Comparison of ENCODE assay signal across 8 cellular contexts in genomic region chr19:42220751-42221097, GRCh38. TPM values are rescaled to one million over a fixed set of nuclear protein-coding genes. Genes with fewer than 3 reads are reported as not detected.
A peak's percentile ranks its signal among the peaks of the same experiment; 100 is the strongest.
DNase-seq lines count a peak whose midpoint lies in the region; ATAC-seq and TF ChIP-seq lines count a peak whose summit lies in the region.

No MANE protein-coding gene starts in this region.

- H3K27ac ChIP-seq in MM.1S (ENCODE audit: low read length) = no peak overlapping the region

- H3K4me1 ChIP-seq in MM.1S (ENCODE audit: low read length) = peaks cover 11% of the 10 kb centered on the region

- H3K27me3 ChIP-seq in MM.1S (replicated peaks; ENCODE audit: insufficient read depth, low read length) = no peaks in the 10 kb centered on the region

- no peaks in the 10 kb centered on the region; the same call in 1 of the 2 replicates for H3K36me3 ChIP-seq in MM.1S (replicated peaks; ENCODE audit: insufficient read depth, low read length)

- H2AFZ ChIP-seq in MM.1S (ENCODE audit: low read length) = peak overlapping the region; percentile 75

- peak overlapping the region; percentile 85 for H3K9ac ChIP-seq in MM.1S (ENCODE audit: low read length)

- H3K4me3 Mint-ChIP-seq in effector memory CD8-positive, alpha-beta T cell = peak overlapping the region; percentile 92 to 94
- H3K4me3 Mint-ChIP-seq in natural killer cell treated with Interleukin-12 subunit alpha and Interleukin-12 subunit beta and Interleukin-15 and Interleukin-18, amount 100 ng/mL, for 72 hours = peak overlapping the region; percentile 96

- no peaks in the 10 kb centered on the region for H3K9me2 ChIP-seq in MM.1S (replicated peaks; ENCODE audit: insufficient read depth, low read length)

- peaks cover 72% of the 10 kb centered on the region for H3K79me2 ChIP-seq in MM.1S (ENCODE audit: low read length)

- no peaks in the 10 kb centered on the region for H3K9me3 Mint-ChIP-seq in effector memory CD8-positive, alpha-beta T cell
- H3K9me3 Mint-ChIP-seq in natural killer cell treated with Interleukin-12 subunit alpha and Interleukin-12 subunit beta and Interleukin-15 and Interleukin-18, amount 100 ng/mL, for 72 hours = no peaks in the 10 kb centered on the region

- H3K4me2 ChIP-seq in MM.1S (ENCODE audit: low read depth, low read length) = peak overlapping the region; percentile 84

- H3K27me3 Mint-ChIP-seq in effector memory CD8-positive, alpha-beta T cell = no peaks in the 10 kb centered on the region
- no peaks in the 10 kb centered on the region for H3K27me3 Mint-ChIP-seq in natural killer cell treated with Interleukin-12 subunit alpha and Interleukin-12 subunit beta and Interleukin-15 and Interleukin-18, amount 100 ng/mL, for 72 hours

- no peak for ATAC-seq in effector memory CD8-positive, alpha-beta T cell (replicated peaks)
- ATAC-seq in natural killer cell treated with Interleukin-12 subunit alpha and Interleukin-12 subunit beta and Interleukin-15 and Interleukin-18, amount 100 ng/mL, for 72 hours = no peak
- ATAC-seq in HG03342 (IDR thresholded peaks at IDR 0.05; ENCODE audit: unreplicated experiment) (no peak), GM18907 (IDR thresholded peaks at IDR 0.05; ENCODE audit: unreplicated experiment) (no peak)

- DNase-seq in AG10803 (ENCODE audit: low read depth) (no peak), MM.1S (no peak), CD1c-positive myeloid dendritic cell (ENCODE audit: extremely low spot score) (no peak), NOMO-1 treated with dmso at 0.1 percent for 144 hours (lab: John Stamatoyannopoulos, UW; ENCODE audit: unreplicated experiment) (no peak)
- no peak for DNase-seq in effector memory CD8-positive, alpha-beta T cell
- DNase-seq in natural killer cell treated with Interleukin-12 subunit alpha and Interleukin-12 subunit beta and Interleukin-15 and Interleukin-18, amount 100 ng/mL, for 72 hours (ENCODE audit: low spot score) = no peak

- H3F3A ChIP-seq in MM.1S (ENCODE audit: insufficient read depth, low read length) = peaks cover 6% of the 10 kb centered on the region

- peak overlapping the region; percentile 93 for H3K4me3 ChIP-seq in AG10803 (ENCODE audit: low read length)
- H3K4me3 ChIP-seq in MM.1S (ENCODE audit: low read length) = peak overlapping the region; percentile 93

- H3K27ac Mint-ChIP-seq in effector memory CD8-positive, alpha-beta T cell = peak overlapping the region; percentile 92 to 93
- peak overlapping the region; percentile 87 to 93 for H3K27ac Mint-ChIP-seq in natural killer cell treated with Interleukin-12 subunit alpha and Interleukin-12 subunit beta and Interleukin-15 and Interleukin-18, amount 100 ng/mL, for 72 hours

- TF ChIP-seq CTCF in AG10803 (conservative IDR thresholded peaks at IDR 0.05; ENCODE audit: low read length) (no peak), MM.1S (IDR thresholded peaks at IDR 0.05; ENCODE audit: low read length) (no peak)

- H3K9me3 ChIP-seq in MM.1S (replicated peaks; ENCODE audit: insufficient read depth, low read length) = no peaks in the 10 kb centered on the region

- peaks cover 6% of the 10 kb centered on the region; the same call in 1 of the 2 replicates for H4K20me1 ChIP-seq in MM.1S (ENCODE audit: insufficient read depth, low read length)

- H3K36me3 Mint-ChIP-seq in effector memory CD8-positive, alpha-beta T cell (ENCODE audit: insufficient read depth) = peaks cover 42% of the 10 kb centered on the region
- peaks cover 10% of the 10 kb centered on the region for H3K36me3 Mint-ChIP-seq in natural killer cell treated with Interleukin-12 subunit alpha and Interleukin-12 subunit beta and Interleukin-15 and Interleukin-18, amount 100 ng/mL, for 72 hours

- peaks cover 41 to 44% of the 10 kb centered on the region in 2 donors for H3K4me1 Mint-ChIP-seq in effector memory CD8-positive, alpha-beta T cell (ENCODE audit: low read depth in 2 of 2)
- H3K4me1 Mint-ChIP-seq in natural killer cell treated with Interleukin-12 subunit alpha and Interleukin-12 subunit beta and Interleukin-15 and Interleukin-18, amount 100 ng/mL, for 72 hours (ENCODE audit: low read depth in 2 of 2) = peaks cover 49 to 52% of the 10 kb centered on the region in 2 donors

RNA-seq across cellular contexts. Expression of gene ZNF526, which starts 0.6 kb away (rescaled TPM):
- 10 to 100 TPM; 18.5 to 23.7 TPM for total RNA-seq in natural killer cell treated with Interleukin-12 subunit alpha and Interleukin-12 subunit beta and Interleukin-15 and Interleukin-18, amount 100 ng/mL, for 72 hours

RNA-seq across cellular contexts. Expression of gene DEDD2, which starts 3.2 kb away (rescaled TPM):
- total RNA-seq in natural killer cell treated with Interleukin-12 subunit alpha and Interleukin-12 subunit beta and Interleukin-15 and Interleukin-18, amount 100 ng/mL, for 72 hours = 10 to 100 TPM; 28.5 to 33.2 TPM

RNA-seq across cellular contexts. Expression of gene GSK3A, which starts 21.7 kb away (rescaled TPM):
- 10 to 100 TPM; 51.1 to 52.8 TPM for total RNA-seq in natural killer cell treated with Interleukin-12 subunit alpha and Interleukin-12 subunit beta and Interleukin-15 and Interleukin-18, amount 100 ng/mL, for 72 hours

RNA-seq across cellular contexts. Expression of gene ERF, which starts 34.2 kb away (rescaled TPM):
- total RNA-seq in natural killer cell treated with Interleukin-12 subunit alpha and Interleukin-12 subunit beta and Interleukin-15 and Interleukin-18, amount 100 ng/mL, for 72 hours = 10 to 100 TPM; 29.5 to 47.8 TPM

RNA-seq across cellular contexts. Expression of gene CIC, which starts 48.3 kb away (rescaled TPM):
- total RNA-seq in natural killer cell treated with Interleukin-12 subunit alpha and Interleukin-12 subunit beta and Interleukin-15 and Interleukin-18, amount 100 ng/mL, for 72 hours = 100 to 1,000 TPM; 110 to 115 TPM
